8 cellular contexts compared by ENCODE assay signal in the genomic region with DNA sequence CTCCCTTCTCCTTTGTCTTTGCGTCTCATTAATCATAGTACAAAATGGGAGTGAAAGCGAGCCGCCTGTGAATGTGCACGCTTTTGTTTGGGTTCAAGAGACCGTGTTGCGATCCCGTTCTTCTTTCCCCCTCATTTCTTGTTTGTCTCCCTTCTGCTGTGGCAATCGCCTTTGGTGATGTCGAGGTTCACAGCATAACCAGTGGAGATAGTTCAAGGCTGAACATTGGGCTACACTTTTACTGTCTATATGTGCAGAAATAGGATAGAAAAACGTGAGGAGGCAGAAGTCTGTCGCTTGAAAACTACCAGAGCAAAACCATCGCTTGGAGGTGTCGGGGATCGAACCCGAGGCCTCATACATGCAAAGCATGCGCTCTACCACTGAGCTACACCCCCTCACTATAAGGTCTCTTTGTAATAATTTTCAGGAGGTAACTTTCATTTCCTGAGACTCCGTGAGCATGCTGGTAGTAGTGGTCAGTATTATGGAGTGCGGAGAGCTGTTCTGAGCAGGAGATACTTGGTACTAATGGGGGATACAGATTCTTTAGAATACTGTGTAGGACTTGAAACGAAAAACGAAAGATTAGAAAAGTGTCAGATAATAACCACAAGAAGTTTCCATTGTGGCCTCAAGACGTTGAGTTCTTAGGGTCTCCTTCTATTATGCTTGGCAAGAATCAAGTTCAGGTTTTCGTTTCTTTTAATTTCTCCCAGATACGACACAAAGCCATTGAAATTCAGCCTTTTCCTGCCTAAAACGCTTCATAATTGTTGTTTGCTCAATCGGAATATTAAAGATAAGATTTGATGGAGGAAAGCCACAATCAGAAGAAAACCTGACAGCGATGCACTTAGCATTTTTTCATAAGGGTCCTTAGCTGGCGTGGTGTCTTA.
DNase-seq lines count a peak whose midpoint lies in the region; ATAC-seq lines count a peak whose summit lies in the region.

No MANE protein-coding gene starts in this region.

- peak; percentile 67 for DNase-seq in HPDE6-E6E7 (ENCODE audit: extremely low spot score)
- DNase-seq in SK-N-MC (ENCODE audit: low read depth, low spot score) = peak; percentile 83
- peak; percentile 58 for DNase-seq in foreskin melanocyte
- no peak for DNase-seq in head of caudate nucleus
- DNase-seq in C1 segment of cervical spinal cord (lab: John Stamatoyannopoulos, UW) = no peak

- H3K9ac ChIP-seq in ES-I3 (ENCODE audit: low read depth, low read length) (peak overlapping the region; percentile 54; the same call in 1 of the 2 replicates), SK-N-MC (ENCODE audit: insufficient read length) (peak overlapping the region; percentile 65)

- peaks cover 5% of the 10 kb centered on the region; the same call in 1 of the 2 replicates for H3K4me1 ChIP-seq in ES-I3 (ENCODE audit: insufficient read depth, low read length)

- no peaks in the 10 kb centered on the region for H3K9me3 ChIP-seq in ES-I3 (ENCODE audit: control insufficient read depth, insufficient read depth, low read length)
- H3K9me3 ChIP-seq in SK-N-MC (ENCODE audit: low read depth, low read length) = no peaks in the 10 kb centered on the region

- H3K4me3 ChIP-seq in SK-N-MC = peak overlapping the region; percentile 97

- no peak overlapping the region for H3K27ac ChIP-seq in SK-N-MC

- H3K36me3 ChIP-seq in ES-I3 (ENCODE audit: insufficient read depth, low read length) (no peaks in the 10 kb centered on the region), SK-N-MC (ENCODE audit: insufficient read depth, low read length) (no peaks in the 10 kb centered on the region)

- intact Hi-C loops in head of caudate nucleus (cut with DNase I) = no loop called here

- ATAC-seq in HG03571 (IDR thresholded peaks at IDR 0.05; ENCODE audit: unreplicated experiment) (no peak), GM21528 (IDR thresholded peaks at IDR 0.05; ENCODE audit: low FRiP score, unreplicated experiment) (no peak)

Comparison
In these comparisons a context has a peak if more than half of its experiments do, and no peak if none do; other contexts are left out.
1. DNase-seq: peak in HPDE6-E6E7 (single experiment), SK-N-MC (single experiment) and foreskin melanocyte (single experiment); none in head of caudate nucleus (0 of 42) and C1 segment of cervical spinal cord (0 of 14).